Comparison of ENCODE assay signal across 18 cellular contexts in the genomic region with DNA sequence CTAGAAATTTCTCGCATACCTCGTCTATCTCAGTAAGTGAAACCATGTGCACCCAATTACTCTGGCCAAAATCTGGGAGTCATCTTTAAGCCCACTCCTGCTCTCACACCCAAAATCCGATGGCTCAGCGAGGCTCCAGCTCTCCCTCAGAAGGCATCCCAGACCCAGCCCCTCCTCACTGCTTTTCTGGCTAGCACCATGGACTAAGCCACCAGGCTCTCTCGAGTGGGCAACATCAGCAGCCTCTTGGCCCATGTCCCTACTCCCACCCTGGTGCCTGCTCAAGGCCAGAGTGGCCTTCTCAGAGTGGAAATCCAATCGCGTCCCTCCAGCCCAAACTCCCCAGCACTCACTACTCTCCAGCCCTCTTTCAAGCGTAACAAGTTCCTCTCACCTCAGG.
"Had no signal": no experiment of that assay in that cellular context is flagged by ENCODE, and none has a peak within 500 bp of the region (broad histone marks: within the 10 kb centered on the region; RNA-seq: fewer than 3 reads in every experiment).

No MANE protein-coding gene starts in this region.

- H3K27ac ChIP-seq: ascending aorta, hepatocyte, neutrophil had no signal

- H3K27ac Mint-ChIP-seq: activated CD4-positive, alpha-beta T cell treated with anti-CD3 and anti-CD28 coated beads, Interleukin-2, amount 10 ng/mL, durations not matched to agents 7 days and 5 days; effector memory CD8-positive, alpha-beta T cell; natural killer cell; stimulated activated naive CD8-positive, alpha-beta T cell treated with anti-CD3 and anti-CD28 coated beads, Interleukin-15, Interleukin-2, amounts not matched to agents 100 ng/mL and 50 ng/mL, for 24 hours; type B pancreatic cell had no signal

- H3K36me3 ChIP-seq: ascending aorta, breast epithelium, neutrophil had no signal

- H3K9me3 ChIP-seq: ascending aorta, breast epithelium, neutrophil had no signal

- DNase-seq: activated CD4-positive, alpha-beta T cell treated with anti-CD3 and anti-CD28 coated beads, Interleukin-2, amount 10 ng/mL, durations not matched to agents 7 days and 5 days; activated CD4-positive, CD25-positive, alpha-beta regulatory T cell; activated CD8-positive, alpha-beta memory T cell treated with anti-CD3 and anti-CD28 coated beads for 24 hours; activated naive CD4-positive, alpha-beta T cell treated with Interleukin-2 at 50 U/mL for 16 hours; dermis blood vessel endothelial cell; effector memory CD8-positive, alpha-beta T cell; islet precursor cell; mammary epithelial cell; natural killer cell; right cardiac atrium had no signal

- H3K4me1 Mint-ChIP-seq: activated CD4-positive, alpha-beta T cell treated with anti-CD3 and anti-CD28 coated beads, Interleukin-2, amount 10 ng/mL, durations not matched to agents 7 days and 5 days; natural killer cell had no signal

- H3K4me3 Mint-ChIP-seq: activated CD4-positive, alpha-beta T cell treated with anti-CD3 and anti-CD28 coated beads, Interleukin-2, amount 10 ng/mL, durations not matched to agents 7 days and 5 days; effector memory CD8-positive, alpha-beta T cell; natural killer cell; stimulated activated naive CD8-positive, alpha-beta T cell treated with anti-CD3 and anti-CD28 coated beads, Interleukin-15, Interleukin-2, amounts not matched to agents 100 ng/mL and 50 ng/mL, for 24 hours; type B pancreatic cell had no signal

- H3K4me3 ChIP-seq: ascending aorta, breast epithelium, hepatocyte, smooth muscle cell had no signal

- ATAC-seq: effector memory CD8-positive, alpha-beta T cell; left lobe of liver; natural killer cell; right cardiac atrium had no signal

- H3K9me3 Mint-ChIP-seq: activated CD4-positive, alpha-beta T cell treated with anti-CD3 and anti-CD28 coated beads, Interleukin-2, amount 10 ng/mL, durations not matched to agents 7 days and 5 days; effector memory CD8-positive, alpha-beta T cell; natural killer cell; stimulated activated naive CD8-positive, alpha-beta T cell treated with anti-CD3 and anti-CD28 coated beads, Interleukin-15, Interleukin-2, amounts not matched to agents 100 ng/mL and 50 ng/mL, for 24 hours; type B pancreatic cell had no signal

- H3K36me3 Mint-ChIP-seq: natural killer cell had no signal

- H3K27me3 ChIP-seq: ascending aorta, breast epithelium, hepatocyte, neutrophil had no signal
